Comparison of ENCODE assay signal across 24 cellular contexts in the genomic region with DNA sequence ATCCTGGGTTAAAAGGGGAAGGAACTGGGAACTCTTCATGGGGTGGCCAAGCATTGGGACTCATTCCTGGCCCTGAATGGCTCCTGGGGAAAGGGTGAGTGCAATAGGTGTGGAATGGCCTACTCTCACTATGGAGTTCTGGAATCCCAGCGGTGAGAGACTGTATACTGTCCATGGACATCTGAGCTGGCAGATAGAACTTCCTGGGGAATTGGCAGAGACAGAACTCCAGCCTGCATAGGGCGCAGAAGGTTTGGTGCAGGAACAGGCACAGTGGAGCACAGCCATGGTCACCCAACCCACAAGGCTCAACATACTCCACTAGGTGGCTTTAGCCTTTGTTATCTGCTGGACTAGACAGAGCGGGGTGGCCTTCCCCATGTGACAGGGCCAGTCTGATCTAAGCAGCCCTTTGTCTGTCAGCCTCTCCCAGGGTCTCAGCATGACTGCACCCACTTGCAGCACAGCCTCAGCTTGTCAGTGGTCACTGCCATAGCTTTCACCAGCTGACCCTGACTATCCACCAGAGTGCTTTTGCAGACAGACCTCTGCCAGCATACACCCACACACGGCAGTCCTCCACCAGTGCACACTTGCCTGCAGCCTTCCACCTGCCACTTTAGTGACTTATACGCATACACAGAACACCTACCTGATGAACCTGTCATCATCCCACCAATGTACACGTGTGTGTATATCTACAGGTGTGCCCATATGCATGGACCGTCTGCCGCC. TPM values are rescaled to one million over a fixed set of nuclear protein-coding genes. Genes with fewer than 3 reads are reported as not detected.
DNase-seq lines count a peak whose midpoint lies in the region; ATAC-seq, FAIRE-seq and TF ChIP-seq lines count a peak whose summit lies in the region.
"Had no signal": no experiment of that assay in that cellular context is flagged by ENCODE, and none has a peak within 500 bp of the region (broad histone marks: within the 10 kb centered on the region; RNA-seq: fewer than 3 reads in every experiment).

No MANE protein-coding gene starts in this region.

- H2BK12ac ChIP-seq in H1 (ENCODE audit: low read depth, low read length): no peak overlapping the region

- H3K9ac ChIP-seq in H1 (replicated peaks in 1 of 4; ENCODE audit: extremely low read depth in 1 of 4, low read depth in 3 of 4, low read length in 3 of 4): no peak overlapping the region
- H3K9ac ChIP-seq: BLaER1 had no signal

- no peak overlapping the region for H4K91ac ChIP-seq in H1 (replicated peaks; ENCODE audit: insufficient read length, low read length)

- H2BK5ac ChIP-seq in H1 (ENCODE audit: low read depth, low read length): no peak overlapping the region

- ATAC-seq in RWPE2 (ENCODE audit: low read depth) (no peak), left ventricle myocardium superior (peak; percentile 51), GM21390 (IDR thresholded peaks at IDR 0.05; ENCODE audit: unreplicated experiment) (no peak)
- ATAC-seq in stimulated activated effector memory CD8-positive, alpha-beta T cell treated with anti-CD3 and anti-CD28 coated beads, Interleukin-12 subunit alpha, Interleukin-12 subunit beta, amount 100 ng/mL, for 72 hours: peak; percentile 11
- ATAC-seq: A549, GM23338, HCT116, K562, Panc1 had no signal

- 0 out of 2 replicates have a peak overlapping the region, but pooled peaks have one; percentile 22 for H2AFZ ChIP-seq in H1 (ENCODE audit: low read length)
- H2AFZ ChIP-seq: GM23338 had no signal

- POLR2A ChIA-PET in H1 (lab: Charles Lee; ENCODE audit: partially characterized antibody): no interaction called here

- TF ChIP-seq EP300 in H1 (IDR thresholded peaks at IDR 0.05; ENCODE audit: borderline replicate concordance in 1 of 2, low read depth in 2 of 2, low read length in 2 of 2): no peak

- no peak overlapping the region for H2BK15ac ChIP-seq in H1 (ENCODE audit: low read length)

- H3K4ac ChIP-seq in H1 (replicated peaks; ENCODE audit: insufficient read length, low read depth, low read length): no peak overlapping the region

- H3K23ac ChIP-seq in H1 (ENCODE audit: insufficient read length): no peak overlapping the region

- no peak for TF ChIP-seq POLR2A in H1 (IDR thresholded peaks at IDR 0.05; ENCODE audit: control extremely low read depth in 1 of 2, low read depth in 2 of 2, low read length in 2 of 2)

- no peak for FAIRE-seq in H1 (lab: Jason Lieb, UNC)
- FAIRE-seq: A549, GM19239, K562 had no signal

- no peak overlapping the region for H3K56ac ChIP-seq in H1 (replicated peaks; ENCODE audit: insufficient read length, low read depth, low read length)

- H3K9me3 ChIP-seq in RWPE2 (ENCODE audit: severe bottlenecking): no peaks in the 10 kb centered on the region
- no peaks in the 10 kb centered on the region for H3K9me3 ChIP-seq in H1 (ENCODE audit: insufficient read depth in 2 of 2, low read depth in 1 of 2, low read length in 1 of 2)
- H3K9me3 ChIP-seq: A549, BLaER1 had no signal

- H3K4me3 Mint-ChIP-seq in stimulated activated effector memory CD8-positive, alpha-beta T cell treated with anti-CD3 and anti-CD28 coated beads, Interleukin-12 subunit alpha, Interleukin-12 subunit beta, amount 100 ng/mL, for 72 hours: no peak overlapping the region
- H3K4me3 Mint-ChIP-seq: CD4-positive, alpha-beta memory T cell; GM23338 had no signal

- CTCF ChIA-PET in H1 (lab: Charles Lee; ENCODE audit: partially characterized antibody): interaction anchor here (0.6 kb wide), 1 partner anchor 262 kb away, joined by 3 read pairs; no protein-coding TSS in a partner anchor

- no peak overlapping the region for H3K4me2 ChIP-seq in H1 (ENCODE audit: insufficient read depth in 1 of 2, low read depth in 2 of 2, low read length in 2 of 2)
- H3K4me2 ChIP-seq: A549, BLaER1, GM23338 had no signal

- 91% methylated on average over 8 of the region's 8 CpGs; no CpG with 5 or more reads in 1 of the 2 experiments for WGBS in H1 (ENCODE audit: extremely low coverage in 1 of 2, insufficient coverage in 1 of 2, insufficient read length in 1 of 2, insufficient replicate concordance in 2 of 2, low coverage in 1 of 2, low lambda C conversion rate in 2 of 2, missing lambda C conversion rate in 1 of 2), 2 experiments

- H4K8ac ChIP-seq in H1 (ENCODE audit: extremely low read depth, insufficient read depth, low read length): no peak overlapping the region

- peak; percentile 23 for DNase-seq in RWPE2 (ENCODE audit: low spot score)
- DNase-seq in H1 (ENCODE audit: low read depth in 1 of 2, low spot score in 2 of 2): no peak
- DNase-seq in left ventricle myocardium superior: peak; percentile 10
- no peak for DNase-seq in stimulated activated effector memory CD8-positive, alpha-beta T cell treated with anti-CD3 and anti-CD28 coated beads, Interleukin-12 subunit alpha, Interleukin-12 subunit beta, amount 100 ng/mL, for 72 hours (ENCODE audit: low spot score in 2 of 2)
- DNase-seq in NCI-H1048 (lab: John Stamatoyannopoulos, UW): no peak
- no peak for DNase-seq in SHP77 treated with DMSO at 0.1 percent for 48 hours (lab: John Stamatoyannopoulos, UW)
- DNase-seq in dermis blood vessel endothelial cell: no peak
- DNase-seq: CD4-positive, alpha-beta memory T cell; DMS153; GDM1; NCI-H1105; NCI-H2081; NCI-H2171 treated with DMSO at 0.1 percent for 48 hours; NCI-H446; NCI-H69 had no signal

- no peak for TF ChIP-seq CTCF in RWPE2 (IDR thresholded peaks at IDR 0.05; ENCODE audit: poor library complexity, severe bottlenecking)
- peak in 1 of 3 experiments; percentile 17; a peak in 1 of 4 replicates for TF ChIP-seq CTCF in H1 (IDR thresholded peaks at IDR 0.05; ENCODE audit: control extremely low read depth in 1 of 3, insufficient read depth in 1 of 3, low read depth in 1 of 3, low read length in 3 of 3)

- no peak overlapping the region for H2BK120ac ChIP-seq in H1 (replicated peaks; ENCODE audit: low read depth, low read length)

- no peaks in the 10 kb centered on the region for H3K79me2 ChIP-seq in H1 (ENCODE audit: control insufficient read depth in 1 of 2, insufficient read depth in 2 of 2, low read length in 2 of 2)

- H3K23me2 ChIP-seq in H1 (ENCODE audit: low read depth, low read length): no peaks in the 10 kb centered on the region

- H3K27ac Mint-ChIP-seq in stimulated activated effector memory CD8-positive, alpha-beta T cell treated with anti-CD3 and anti-CD28 coated beads, Interleukin-12 subunit alpha, Interleukin-12 subunit beta, amount 100 ng/mL, for 72 hours: no peak overlapping the region
- H3K27ac Mint-ChIP-seq: CD4-positive, alpha-beta memory T cell; GM23338 had no signal

- H3K4me3 ChIP-seq in RWPE2 (ENCODE audit: severe bottlenecking) (no peak overlapping the region), H1 (ENCODE audit: extremely low read depth in 1 of 4, insufficient read depth in 2 of 4, low read depth in 3 of 4, low read length in 4 of 4) (no peak overlapping the region)
- H3K4me3 ChIP-seq: A549, BLaER1, GM23338, K562 had no signal

- no peak overlapping the region for H2BK20ac ChIP-seq in H1 (ENCODE audit: low read length)

- no peak overlapping the region for H3K18ac ChIP-seq in H1 (ENCODE audit: extremely low read depth, low read length)

- H3K4me1 ChIP-seq in RWPE2 (ENCODE audit: insufficient read depth, poor library complexity, severe bottlenecking): no peaks in the 10 kb centered on the region
- H3K4me1 ChIP-seq in H1 (replicated peaks in 1 of 4; ENCODE audit: control insufficient read depth in 3 of 4, insufficient read depth in 4 of 4, low read length in 3 of 4): no peaks in the 10 kb centered on the region
- H3K4me1 ChIP-seq: A549, BLaER1 had no signal

- H3K36me3 ChIP-seq in RWPE2 (ENCODE audit: low read depth): no peaks in the 10 kb centered on the region
- no peaks in the 10 kb centered on the region for H3K36me3 ChIP-seq in H1 (ENCODE audit: control insufficient read depth in 2 of 4, insufficient read depth in 4 of 4, low read length in 3 of 4)
- H3K36me3 ChIP-seq: BLaER1 had no signal

- H3K27me3 ChIP-seq in RWPE2 (ENCODE audit: insufficient read depth, poor library complexity, severe bottlenecking) (no peaks in the 10 kb centered on the region), H1 (replicated peaks in 1 of 4; ENCODE audit: control insufficient read depth in 3 of 4, extremely low read depth in 1 of 4, insufficient read depth in 3 of 4, low read length in 3 of 4) (no peaks in the 10 kb centered on the region)
- H3K27me3 ChIP-seq: BLaER1 had no signal

- H3K79me1 ChIP-seq in H1 (ENCODE audit: low read depth, low read length): no peaks in the 10 kb centered on the region

- intact Hi-C loops in left ventricle myocardium superior (cut with micrococcal nuclease): no loop called here

- H3K27ac ChIP-seq in RWPE2 (ENCODE audit: poor library complexity, severe bottlenecking) (no peak overlapping the region), H1 (ENCODE audit: low read depth, low read length) (no peak overlapping the region)
- H3K27ac ChIP-seq: A549, BLaER1 had no signal

- H3K14ac ChIP-seq in H1 (ENCODE audit: insufficient read length): no peak overlapping the region

- H4K5ac ChIP-seq in H1 (ENCODE audit: insufficient read length, low read depth, low read length): no peak overlapping the region

- H3K36me3 Mint-ChIP-seq in stimulated activated effector memory CD8-positive, alpha-beta T cell treated with anti-CD3 and anti-CD28 coated beads, Interleukin-12 subunit alpha, Interleukin-12 subunit beta, amount 100 ng/mL, for 72 hours: no peaks in the 10 kb centered on the region
- H3K36me3 Mint-ChIP-seq: CD4-positive, alpha-beta memory T cell had no signal

- no peak overlapping the region for H2AK5ac ChIP-seq in H1 (ENCODE audit: low read depth, low read length)

- no peaks in the 10 kb centered on the region for H4K20me1 ChIP-seq in H1 (replicated peaks in 1 of 2; ENCODE audit: control insufficient read depth in 1 of 2, insufficient read depth in 2 of 2, low read length in 2 of 2)
- H4K20me1 ChIP-seq: BLaER1 had no signal

- H3K9me3 Mint-ChIP-seq in stimulated activated effector memory CD8-positive, alpha-beta T cell treated with anti-CD3 and anti-CD28 coated beads, Interleukin-12 subunit alpha, Interleukin-12 subunit beta, amount 100 ng/mL, for 72 hours: peaks cover 21% of the 10 kb centered on the region
- H3K9me3 Mint-ChIP-seq: GM23338 had no signal

- no peak for TF ChIP-seq RAD21 in H1 (IDR thresholded peaks at IDR 0.05 in 1 of 2, conservative IDR thresholded peaks at IDR 0.05 in 1 of 2; ENCODE audit: low read depth in 2 of 2, low read length in 2 of 2)

- H3K4me1 Mint-ChIP-seq in stimulated activated effector memory CD8-positive, alpha-beta T cell treated with anti-CD3 and anti-CD28 coated beads, Interleukin-12 subunit alpha, Interleukin-12 subunit beta, amount 100 ng/mL, for 72 hours: no peaks in the 10 kb centered on the region
- H3K4me1 Mint-ChIP-seq: CD4-positive, alpha-beta memory T cell; GM23338 had no signal

RNA-seq across cellular contexts. Expression of a gene that starts 48.4 kb away (rescaled TPM):
- total RNA-seq in H1 (2021; fragmentation: NEBNext Ultra II Directional; extraction: Animal tissue kit (Norgen Biotek cat#: 25700)): not detected in 2 replicates
- polyA plus RNA-seq in H1 (2011; rRNA removed): not detected in 2 replicates
- polyA plus RNA-seq in H1 (2011; cell fraction: cytosol; rRNA removed): not detected
- not detected for polyA plus RNA-seq in H1 (2011; cell fraction: nucleus; rRNA removed)
- polyA plus RNA-seq in H1 (2012, experiment 1 of 2): not detected in 4 replicates
- not detected for polyA plus RNA-seq in H1 (2012, experiment 2 of 2)
- not detected for polyA plus RNA-seq in H1 (2013, experiment 1 of 2)
- not detected for polyA plus RNA-seq in H1 (2013, experiment 2 of 2)
- polyA minus RNA-seq in H1 (2011; rRNA and poly(A)+ RNA removed): not detected in 2 replicates
- not detected for polyA minus RNA-seq in H1 (2011; cell fraction: cytosol; rRNA and poly(A)+ RNA removed)
- polyA minus RNA-seq in H1 (2011; cell fraction: nucleus; rRNA and poly(A)+ RNA removed): not detected
- 1,256 TPM for total RNA-seq in left ventricle myocardium superior
- total RNA-seq in dermis blood vessel endothelial cell: not detected in 2 replicates
- total RNA-seq: CD4-positive, alpha-beta memory T cell; Daoy; GM23338; K562 had no signal
- polyA plus RNA-seq: A549; CD4-positive, alpha-beta memory T cell; GM23338; K562 had no signal

Comparison
In these comparisons a context has a peak if more than half of its experiments do, and no peak if none do; other contexts are left out.
1. ATAC-seq: peak in left ventricle myocardium superior (single experiment) and stimulated activated effector memory CD8-positive, alpha-beta T cell treated with anti-CD3 and anti-CD28 coated beads, Interleukin-12 subunit alpha, Interleukin-12 subunit beta, amount 100 ng/mL, for 72 hours (single experiment); none in RWPE2 (single experiment) and GM21390 (single experiment).
2. DNase-seq: peak in RWPE2 (single experiment) and left ventricle myocardium superior (single experiment); none in H1 (0 of 2), stimulated activated effector memory CD8-positive, alpha-beta T cell treated with anti-CD3 and anti-CD28 coated beads, Interleukin-12 subunit alpha, Interleukin-12 subunit beta, amount 100 ng/mL, for 72 hours (0 of 2), NCI-H1048 (single experiment), SHP77 treated with DMSO at 0.1 percent for 48 hours (single experiment) and dermis blood vessel endothelial cell (single experiment).
3. RNA of a gene that starts 48.4 kb away (total RNA-seq): 1,256 TPM in left ventricle myocardium superior (single experiment); not detected in H1 and not detected in dermis blood vessel endothelial cell; every median in the first group is over 1,000 times any median in the second.